Comparison of ENCODE assay signal across 8 cellular contexts in the genomic region with DNA sequence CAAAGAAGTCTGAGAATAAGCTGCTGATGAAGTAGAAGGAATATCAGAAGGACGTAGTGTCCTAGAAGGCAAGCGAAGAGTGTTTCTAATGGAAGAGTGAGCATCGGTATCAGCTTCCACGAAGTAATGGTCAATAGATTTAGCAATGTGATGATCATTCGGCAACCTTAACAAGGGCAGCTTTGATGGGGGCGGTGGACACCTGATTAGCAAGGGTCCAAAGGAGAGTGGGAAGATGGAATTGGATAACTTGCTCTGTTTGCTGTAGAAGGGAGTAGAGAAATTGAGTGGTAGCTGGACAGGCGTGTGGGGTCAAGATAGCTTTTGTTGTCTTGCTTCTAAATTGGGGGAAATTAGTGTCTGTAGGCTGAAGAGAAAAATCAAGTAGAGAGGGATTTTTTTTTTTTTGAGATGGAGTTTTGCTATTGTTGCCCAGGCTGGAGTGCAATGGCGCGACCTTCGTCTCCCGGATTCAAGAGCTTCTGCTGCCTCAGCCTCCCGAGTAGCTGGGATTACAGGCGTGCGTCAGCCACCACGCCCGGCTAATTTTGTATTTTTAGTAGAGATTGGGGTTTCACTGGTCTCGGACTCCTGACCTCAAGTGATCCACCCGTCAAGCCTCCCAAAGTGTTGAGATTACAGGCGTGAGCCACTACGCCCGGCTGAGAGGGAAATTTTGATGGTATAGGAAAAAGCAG. TPM values are rescaled to one million over a fixed set of nuclear protein-coding genes. Genes with fewer than 3 reads are reported as not detected.
A peak's percentile ranks its signal among the peaks of the same experiment; 100 is the strongest.
DNase-seq lines count a peak whose midpoint lies in the region; ATAC-seq and TF ChIP-seq lines count a peak whose summit lies in the region.
"Had no signal": no experiment of that assay in that cellular context is flagged by ENCODE, and none has a peak within 500 bp of the region (broad histone marks: within the 10 kb centered on the region; RNA-seq: fewer than 3 reads in every experiment).

No MANE protein-coding gene starts in this region.

- POLR2A ChIA-PET in PC-9 (lab: Charles Lee; ENCODE audit: unreplicated experiment), result interaction anchor here (0.6 to 0.7 kb wide), 3 partner anchors 19 to 207 kb away, joined by 3 to 9 read pairs (median 6); no protein-coding TSS in a partner anchor

- H3K9me2 ChIP-seq in PC-9 (ENCODE audit: insufficient read depth), result no peaks in the 10 kb centered on the region

- no peaks in the 10 kb centered on the region for H3K27me3 Mint-ChIP-seq in stimulated activated memory B cell treated with anti-CD40 and anti-IgM and Interleukin-4, amounts not matched to agents 10 μg/mL and 1 μg/mL and 100 μg/mL, for 72 hours

- H2AFZ ChIP-seq in PC-9, result peak overlapping the region; percentile 96

- H3K9ac ChIP-seq in BLaER1, result peak overlapping the region; percentile 80

- H3K4me2 ChIP-seq in BLaER1 (peak overlapping the region; percentile 96), PC-9 (peak overlapping the region; percentile 97)

- TF ChIP-seq CTCF in PC-9 (conservative IDR thresholded peaks at IDR 0.05), result no peak

- H3K36me3 ChIP-seq in BLaER1 (peaks cover 30% of the 10 kb centered on the region), PC-9 (ENCODE audit: low read depth) (no peaks in the 10 kb centered on the region)

- intact Hi-C loops in PC-9 (cut with micrococcal nuclease; ENCODE audit: unreplicated experiment), result loop anchor here (1.0 to 5.0 kb wide), 6 partner anchors 11 to 85 kb away; no protein-coding TSS in a partner anchor

- no TSS peak for BruUV-seq in PC-9 (replicated peaks; lab: Mats Ljungman, UMichigan)

- H3K4me1 Mint-ChIP-seq in stimulated activated memory B cell treated with anti-CD40 and anti-IgM and Interleukin-4, amounts not matched to agents 10 μg/mL and 1 μg/mL and 100 μg/mL, for 72 hours, result no peaks in the 10 kb centered on the region

- H3K4me3 ChIP-seq in BLaER1 (peak overlapping the region; percentile 68), PC-9 (peak overlapping the region; percentile 57)

- H3K9me3 ChIP-seq in BLaER1, result no peaks in the 10 kb centered on the region
- H3K9me3 ChIP-seq in PC-9 (ENCODE audit: insufficient read depth, low read depth), result no peaks in the 10 kb centered on the region
- H3K9me3 ChIP-seq: suprapubic skin had no signal

- peaks cover 23% of the 10 kb centered on the region; the same call in 1 of the 2 replicates for H3F3A ChIP-seq in PC-9 (ENCODE audit: insufficient read depth, low read depth)

- ATAC-seq in stimulated activated memory B cell treated with anti-CD40 and anti-IgM and Interleukin-4, amounts not matched to agents 10 μg/mL and 1 μg/mL and 100 μg/mL, for 72 hours, result no peak
- ATAC-seq in GM21360 (IDR thresholded peaks at IDR 0.05; ENCODE audit: unreplicated experiment), result no peak

- H3K4me1 ChIP-seq in BLaER1 (peaks cover 18% of the 10 kb centered on the region), PC-9 (replicated peaks; ENCODE audit: insufficient read depth) (peaks cover 14% of the 10 kb centered on the region)

- H3K9me3 Mint-ChIP-seq in stimulated activated memory B cell treated with anti-CD40 and anti-IgM and Interleukin-4, amounts not matched to agents 10 μg/mL and 1 μg/mL and 100 μg/mL, for 72 hours, result no peaks in the 10 kb centered on the region

- peaks cover 21% of the 10 kb centered on the region for H3K36me3 Mint-ChIP-seq in stimulated activated memory B cell treated with anti-CD40 and anti-IgM and Interleukin-4, amounts not matched to agents 10 μg/mL and 1 μg/mL and 100 μg/mL, for 72 hours

- CTCF ChIA-PET in PC-9 (lab: Charles Lee), result interaction anchor here (0.6 to 2.5 kb wide), 5 partner anchors 18 to 163 kb away, joined by 3 to 11 read pairs (median 6); no protein-coding TSS in a partner anchor

- H3K27me3 ChIP-seq in BLaER1 (no peaks in the 10 kb centered on the region), PC-9 (ENCODE audit: insufficient read depth, low read depth) (no peaks in the 10 kb centered on the region)
- H3K27me3 ChIP-seq: suprapubic skin had no signal

- H4K20me1 ChIP-seq in BLaER1 (peaks cover 22% of the 10 kb centered on the region; the same call in 1 of the 2 replicates), PC-9 (ENCODE audit: insufficient read depth) (no peaks in the 10 kb centered on the region)

- H3K79me2 ChIP-seq in PC-9 (ENCODE audit: low read depth), result no peaks in the 10 kb centered on the region

- H3K27ac Mint-ChIP-seq in stimulated activated memory B cell treated with anti-CD40 and anti-IgM and Interleukin-4, amounts not matched to agents 10 μg/mL and 1 μg/mL and 100 μg/mL, for 72 hours, result no peak overlapping the region

- H3K27ac ChIP-seq in BLaER1, result peak overlapping the region; percentile 18; the same call in 1 of the 2 replicates
- H3K27ac ChIP-seq in PC-9, result peak overlapping the region; percentile 46; the same call in 1 of the 2 replicates

- no peak overlapping the region for H3K4me3 Mint-ChIP-seq in stimulated activated memory B cell treated with anti-CD40 and anti-IgM and Interleukin-4, amounts not matched to agents 10 μg/mL and 1 μg/mL and 100 μg/mL, for 72 hours

- DNase-seq in PC-9 (no peak), left kidney (ENCODE audit: low read depth, low spot score) (peak; percentile 16)
- no peak for DNase-seq in stimulated activated CD8-positive, alpha-beta memory T cell treated with anti-CD3 and anti-CD28 coated beads, Interleukin-4, amount 100 ng/mL, for 48 hours

RNA-seq across cellular contexts. Expression of a gene that starts 13.9 kb away (rescaled TPM):
- 2.6 and 9.0 TPM in 2 replicates for total RNA-seq in PC-9 (2021)
- total RNA-seq: left lobe of liver, suprapubic skin had no signal

RNA-seq across cellular contexts. Expression of a gene that starts 14.4 kb away (rescaled TPM):
- 60.2 and 78.7 TPM in 2 replicates for total RNA-seq in PC-9 (2021)

RNA-seq across cellular contexts. Expression of a gene that starts 19.5 kb away (rescaled TPM):
- 0.70 and 1.4 TPM in 2 replicates for total RNA-seq in PC-9 (2021)
- total RNA-seq: left lobe of liver had no signal

RNA-seq across cellular contexts. Expression of a gene that starts 25.0 kb away (rescaled TPM):
- total RNA-seq in PC-9 (2021), result 29.3 and 35.1 TPM in 2 replicates

RNA-seq across cellular contexts. Expression of a gene that starts 38.4 kb away (rescaled TPM):
- total RNA-seq in PC-9 (2021), result 58.5 and 59.1 TPM in 2 replicates
